12 cellular contexts compared by ENCODE assay signal in genomic region chr12:11778703-11779102, GRCh38.
A peak's percentile ranks its signal among the peaks of the same experiment; 100 is the strongest.
DNase-seq lines count a peak whose midpoint lies in the region; ATAC-seq and TF ChIP-seq lines count a peak whose summit lies in the region.
"Had no signal": no experiment of that assay in that cellular context is flagged by ENCODE, and none has a peak within 500 bp of the region (broad histone marks: within the 10 kb centered on the region; RNA-seq: fewer than 3 reads in every experiment).

No MANE protein-coding gene starts in this region.

- CTCF ChIA-PET in activated CD4-positive, alpha-beta memory T cell treated with anti-CD3 and anti-CD28 coated beads, Interleukin-2, amount 10 ng/mL, durations not matched to agents 7 days and 5 days (lab: Charles Lee), result interaction anchor here (1.2 to 1.4 kb wide), 2 partner anchors 34 to 255 kb away, joined by 3 read pairs; no protein-coding TSS in a partner anchor

- peak overlapping the region; percentile 2 for H3K4me3 Mint-ChIP-seq in activated CD4-positive, alpha-beta memory T cell treated with anti-CD3 and anti-CD28 coated beads, Interleukin-2, amount 10 ng/mL, durations not matched to agents 7 days and 5 days
- no peak overlapping the region for H3K4me3 Mint-ChIP-seq in memory B cell

- H3K36me3 Mint-ChIP-seq in activated CD4-positive, alpha-beta memory T cell treated with anti-CD3 and anti-CD28 coated beads, Interleukin-2, amount 10 ng/mL, durations not matched to agents 7 days and 5 days (ENCODE audit: low read depth), result peaks cover 41% of the 10 kb centered on the region
- H3K36me3 Mint-ChIP-seq in memory B cell, result peaks cover 19% of the 10 kb centered on the region

- H3K4me1 Mint-ChIP-seq in activated CD4-positive, alpha-beta memory T cell treated with anti-CD3 and anti-CD28 coated beads, Interleukin-2, amount 10 ng/mL, durations not matched to agents 7 days and 5 days, result peaks cover 75% of the 10 kb centered on the region
- peaks cover 36% of the 10 kb centered on the region for H3K4me1 Mint-ChIP-seq in memory B cell

- H3K27ac Mint-ChIP-seq in activated CD4-positive, alpha-beta memory T cell treated with anti-CD3 and anti-CD28 coated beads, Interleukin-2, amount 10 ng/mL, durations not matched to agents 7 days and 5 days, result peak overlapping the region; percentile 69
- H3K27ac Mint-ChIP-seq in memory B cell, result peak overlapping the region; percentile 90

- ATAC-seq in left cardiac atrium (no peak), memory B cell (ENCODE audit: low read depth) (no peak), left lobe of liver (no peak), GM19324 (IDR thresholded peaks at IDR 0.05; ENCODE audit: low FRiP score, unreplicated experiment) (no peak)
- ATAC-seq: activated CD4-positive, CD25-positive, alpha-beta regulatory T cell treated with anti-CD3 and anti-CD28 coated beads, Interleukin-2, amount 50 U/mL, for 24 hours had no signal

- TF ChIP-seq CTCF in cardiac muscle cell (IDR thresholded peaks at IDR 0.05; ENCODE audit: low read depth, low read length) (no peak), transverse colon (IDR thresholded peaks at IDR 0.05) (no peak)

- H3K27ac ChIP-seq in cardiac muscle cell, result peak overlapping the region; percentile 90
- peak overlapping the region; percentile 47 to 70 (median 64) for H3K27ac ChIP-seq in transverse colon

- intact Hi-C loops in left cardiac atrium (cut with DNase I), result no loop called here
- intact Hi-C loops in transverse colon (cut with DNase I; ENCODE audit: low total_unique reads), result no loop called here

- WGBS in transverse colon (ENCODE audit: low coverage in 1 of 2), 2 donors, result 67 to 75% methylated on average over 4 to 5 of the region's 5 CpGs

- H3K4me1 ChIP-seq in cardiac muscle cell (ENCODE audit: low read depth) (peaks cover 31% of the 10 kb centered on the region), transverse colon (peaks cover 9 to 37% (median 24%) of the 10 kb centered on the region in 4 donors)

- H3K4me3 ChIP-seq in cardiac muscle cell (no peak overlapping the region), transverse colon (no peak overlapping the region)

- H3K27me3 ChIP-seq in cardiac muscle cell (no peaks in the 10 kb centered on the region), transverse colon (no peaks in the 10 kb centered on the region)

- DNase-seq in cardiac muscle cell (ENCODE audit: low read depth in 1 of 2, low spot score in 1 of 2), result peak in 1 of 2 donors; percentile 12
- DNase-seq in left cardiac atrium, result no peak
- no peak for DNase-seq in activated CD4-positive, alpha-beta memory T cell treated with anti-CD3 and anti-CD28 coated beads, Interleukin-2, amount 10 ng/mL, durations not matched to agents 7 days and 5 days
- no peak for DNase-seq in memory B cell (ENCODE audit: low spot score in 2 of 2)
- no peak for DNase-seq in transverse colon
- no peak for DNase-seq in left lobe of liver (ENCODE audit: low spot score)
- no peak for DNase-seq in mesenteric fat pad (ENCODE audit: low spot score)
- DNase-seq: activated naive CD4-positive, alpha-beta T cell; NCI-H1694 treated with DMSO at 0.1 percent for 48 hours; nucleus accumbens had no signal

- H3K9me3 ChIP-seq in cardiac muscle cell (ENCODE audit: low read depth) (no peaks in the 10 kb centered on the region), transverse colon (no peaks in the 10 kb centered on the region)

- in situ Hi-C loops in transverse colon (cut with MboI; ENCODE audit: low pct_ligation_motif_present in 1 of 4, low pct_unique_long_range_greater_than_20kb in 1 of 4, low sequenced_read_pairs in 3 of 4), result no loop called here

- TF ChIP-seq EP300 in transverse colon (IDR thresholded peaks at IDR 0.05; ENCODE audit: low read depth), result no peak

- no peak for TF ChIP-seq POLR2A in transverse colon (IDR thresholded peaks at IDR 0.05)

- H3K9me3 Mint-ChIP-seq in activated CD4-positive, alpha-beta memory T cell treated with anti-CD3 and anti-CD28 coated beads, Interleukin-2, amount 10 ng/mL, durations not matched to agents 7 days and 5 days, result no peaks in the 10 kb centered on the region
- H3K9me3 Mint-ChIP-seq in memory B cell, result no peaks in the 10 kb centered on the region

- POLR2A ChIA-PET in activated CD4-positive, alpha-beta memory T cell treated with anti-CD3 and anti-CD28 coated beads, Interleukin-2, amount 10 ng/mL, durations not matched to agents 7 days and 5 days (lab: Charles Lee), result no interaction called here

- H3K27me3 Mint-ChIP-seq in activated CD4-positive, alpha-beta memory T cell treated with anti-CD3 and anti-CD28 coated beads, Interleukin-2, amount 10 ng/mL, durations not matched to agents 7 days and 5 days, result no peaks in the 10 kb centered on the region
- H3K27me3 Mint-ChIP-seq in memory B cell, result no peaks in the 10 kb centered on the region

- H3K36me3 ChIP-seq in cardiac muscle cell, result no peaks in the 10 kb centered on the region
- H3K36me3 ChIP-seq in transverse colon, result no peaks in the 10 kb centered on the region
